26 cellular contexts compared by ENCODE assay signal in genomic region chr11:32454993-32455392, GRCh38. TPM values are rescaled to one million over a fixed set of nuclear protein-coding genes. Genes with fewer than 3 reads are reported as not detected.
DNase-seq lines count a peak whose midpoint lies in the region; ATAC-seq and TF ChIP-seq lines count a peak whose summit lies in the region.
"Had no signal": no experiment of that assay in that cellular context is flagged by ENCODE, and none has a peak within 500 bp of the region (broad histone marks: within the 10 kb centered on the region; RNA-seq: fewer than 3 reads in every experiment).

No MANE protein-coding gene starts in this region.

- H3K4me3 Mint-ChIP-seq in T-helper 17 cell: no peak overlapping the region
- H3K4me3 Mint-ChIP-seq in mesothelial cell of epicardium: no peak overlapping the region
- no peak overlapping the region for H3K4me3 Mint-ChIP-seq in Calu3 (ENCODE audit: low read depth, unreplicated experiment)
- H3K4me3 Mint-ChIP-seq: CD14-positive monocyte; CD4-positive, alpha-beta memory T cell; CD4-positive, CD25-positive, alpha-beta regulatory T cell; CD8-positive, alpha-beta memory T cell had no signal

- TF ChIP-seq CTCF in mesothelial cell of epicardium (IDR thresholded peaks at IDR 0.05; ENCODE audit: unreplicated experiment): no peak
- no peak for TF ChIP-seq CTCF in stomach (IDR thresholded peaks at IDR 0.05)
- TF ChIP-seq CTCF in Calu3 (IDR thresholded peaks at IDR 0.05; ENCODE audit: unreplicated experiment): no peak

- no peak for DNase-seq in T-helper 17 cell
- DNase-seq in mesothelial cell of epicardium (ENCODE audit: low spot score in 2 of 2, unreplicated experiment in 2 of 2): no peak
- DNase-seq in stomach: peak; percentile 9
- DNase-seq in Calu3: no peak
- DNase-seq in DMS 273 (lab: John Stamatoyannopoulos, UW; ENCODE audit: unreplicated experiment): no peak
- DNase-seq: 8988T; ACHN; BE2C; C1 segment of cervical spinal cord; CD4-positive, alpha-beta memory T cell; CD4-positive, CD25-positive, alpha-beta regulatory T cell; CD8-positive, alpha-beta memory T cell; COR-L47; DMS 273 treated with DMSO at 0.1 percent for 48 hours; DMS153; DMS53; DMS79; DND-41; EL; GDM1 had no signal

- H3K27ac ChIP-seq in stomach: no peak overlapping the region
- H3K27ac ChIP-seq: BLaER1 had no signal

- WGBS in stomach, 5 donors: 77 to 90% (median 83%) methylated on average over 2 of the region's 2 CpGs

- no TSS peak for BruUV-seq in Calu3 (replicated peaks; lab: Mats Ljungman, UMichigan)

- TF ChIP-seq POLR2A in stomach (IDR thresholded peaks at IDR 0.05): no peak

- H3K4me1 ChIP-seq in stomach: no peaks in the 10 kb centered on the region
- H3K4me1 ChIP-seq: BE2C, BLaER1 had no signal

- CTCF ChIA-PET in Calu3 (lab: Charles Lee): no interaction called here

- intact Hi-C loops in stomach (cut with DNase I; ENCODE audit: low total_unique reads): no loop called here
- intact Hi-C loops in Calu3 (cut with micrococcal nuclease; ENCODE audit: unreplicated experiment): no loop called here

- H3K9me3 Mint-ChIP-seq in mesothelial cell of epicardium (no peaks in the 10 kb centered on the region), Calu3 (ENCODE audit: low read depth, unreplicated experiment) (no peaks in the 10 kb centered on the region)
- H3K9me3 Mint-ChIP-seq: CD14-positive monocyte; CD4-positive, alpha-beta memory T cell had no signal

- H3K36me3 Mint-ChIP-seq in T-helper 17 cell (ENCODE audit: low read depth): no peaks in the 10 kb centered on the region
- H3K36me3 Mint-ChIP-seq in mesothelial cell of epicardium: peaks cover 4% of the 10 kb centered on the region
- no peaks in the 10 kb centered on the region for H3K36me3 Mint-ChIP-seq in Calu3 (ENCODE audit: insufficient read depth, unreplicated experiment)
- H3K36me3 Mint-ChIP-seq: CD14-positive monocyte; CD4-positive, alpha-beta memory T cell; CD4-positive, CD25-positive, alpha-beta regulatory T cell; CD8-positive, alpha-beta memory T cell had no signal

- peak overlapping the region; percentile 14 for H3K27ac Mint-ChIP-seq in T-helper 17 cell
- H3K27ac Mint-ChIP-seq in mesothelial cell of epicardium: peak overlapping the region; percentile 92
- no peak overlapping the region for H3K27ac Mint-ChIP-seq in Calu3 (ENCODE audit: unreplicated experiment)
- H3K27ac Mint-ChIP-seq: CD4-positive, alpha-beta memory T cell; CD4-positive, CD25-positive, alpha-beta regulatory T cell; CD8-positive, alpha-beta memory T cell had no signal

- H3K4me1 Mint-ChIP-seq in T-helper 17 cell: no peaks in the 10 kb centered on the region
- peaks cover 34% of the 10 kb centered on the region for H3K4me1 Mint-ChIP-seq in mesothelial cell of epicardium
- H3K4me1 Mint-ChIP-seq in Calu3 (ENCODE audit: low read depth, unreplicated experiment): no peaks in the 10 kb centered on the region
- H3K4me1 Mint-ChIP-seq: CD14-positive monocyte; CD4-positive, alpha-beta memory T cell; CD4-positive, CD25-positive, alpha-beta regulatory T cell; CD8-positive, alpha-beta memory T cell had no signal

- no peaks in the 10 kb centered on the region for H3K9me3 ChIP-seq in T-helper 17 cell (ENCODE audit: control insufficient read depth, low read length, poor library complexity, severe bottlenecking)
- no peaks in the 10 kb centered on the region for H3K9me3 ChIP-seq in stomach
- H3K9me3 ChIP-seq: BE2C, BLaER1 had no signal

- H3K27me3 Mint-ChIP-seq in T-helper 17 cell: peaks cover 38% of the 10 kb centered on the region
- H3K27me3 Mint-ChIP-seq in mesothelial cell of epicardium (ENCODE audit: low read depth): no peaks in the 10 kb centered on the region
- H3K27me3 Mint-ChIP-seq in Calu3 (ENCODE audit: unreplicated experiment): peaks cover 17% of the 10 kb centered on the region

- ATAC-seq in T-helper 17 cell (no peak), HG02973 (IDR thresholded peaks at IDR 0.05; ENCODE audit: unreplicated experiment) (no peak)
- ATAC-seq: GM12878 had no signal

- H3K36me3 ChIP-seq in stomach: no peaks in the 10 kb centered on the region
- H3K36me3 ChIP-seq: BE2C, BLaER1 had no signal

- H3K27me3 ChIP-seq in stomach: peaks cover 0 to 7% (median 0%) of the 10 kb centered on the region in 3 donors
- H3K27me3 ChIP-seq: BE2C, BLaER1 had no signal

- no peak for TF ChIP-seq EP300 in stomach (IDR thresholded peaks at IDR 0.05)

- H3K4me3 ChIP-seq in stomach: no peak overlapping the region
- H3K4me3 ChIP-seq: BLaER1, GM12878 had no signal

RNA-seq across cellular contexts. Expression of gene WT1, which starts 19.7 kb away (rescaled TPM):
- not detected for total RNA-seq in T-helper 17 cell
- 122 to 131 TPM (median 125 TPM) in 3 replicates for total RNA-seq in mesothelial cell of epicardium
- total RNA-seq in stomach: 1 to 10 TPM in 1 of 5 donors, not detected in 4; 3.1 TPM
- under 1 TPM in 1 of 3 donors, not detected in 2; 0.31 TPM for polyA plus RNA-seq in stomach
- 0.24 TPM in 1 of 2 replicates, not detected in the other for total RNA-seq in Calu3 (2022)
- total RNA-seq: CD4-positive, alpha-beta memory T cell; CD4-positive, CD25-positive, alpha-beta regulatory T cell; CD8-positive, alpha-beta memory T cell; G401; GM12878 had no signal
- polyA plus RNA-seq: AG04450; CD14-positive monocyte; CD4-positive, alpha-beta memory T cell; CD4-positive, CD25-positive, alpha-beta regulatory T cell; CD8-positive, alpha-beta memory T cell had no signal

Comparison
In these comparisons a context has a peak if more than half of its experiments do, and no peak if none do; other contexts are left out.
1. RNA of gene WT1, which starts 19.7 kb away (total RNA-seq): 122 to 131 TPM in mesothelial cell of epicardium; 0.24 TPM in Calu3, not detected in T-helper 17 cell and 3.1 TPM in stomach; every median in the first group is over 10 times any median in the second.